ENCODE assay signal across 17 cellular contexts in genomic region chr1:32047701-32048100, GRCh38. TPM values are rescaled to one million over a fixed set of nuclear protein-coding genes. Genes with fewer than 3 reads are reported as not detected.
DNase-seq lines count a peak whose midpoint lies in the region; ATAC-seq and TF ChIP-seq lines count a peak whose summit lies in the region.
"Had no signal": no experiment of that assay in that cellular context is flagged by ENCODE, and none has a peak within 500 bp of the region (broad histone marks: within the 10 kb centered on the region; RNA-seq: fewer than 3 reads in every experiment).

No MANE protein-coding gene starts in this region.

- intact Hi-C loops in Caco-2 (cut with micrococcal nuclease; ENCODE audit: unreplicated experiment): no loop called here

- no peaks in the 10 kb centered on the region for H3K9me3 ChIP-seq in MG63
- no peaks in the 10 kb centered on the region for H3K9me3 ChIP-seq in Caco-2
- H3K9me3 ChIP-seq: A549 had no signal

- no peak for ATAC-seq in activated naive CD4-positive, alpha-beta T cell treated with anti-CD3 and anti-CD28 coated beads, Interleukin-2, amount 50 U/mL, for 72 hours
- no peak for ATAC-seq in stimulated activated naive B cell treated with anti-CD40 and anti-IgM and Interleukin-4, amounts not matched to agents 10 μg/mL and 1 μg/mL and 100 μg/mL, for 72 hours (replicated peaks)
- ATAC-seq in GM21528 (IDR thresholded peaks at IDR 0.05; ENCODE audit: low FRiP score, unreplicated experiment): no peak
- ATAC-seq: A549, Panc1, Right ventricle myocardium inferior had no signal

- H3K4me3 ChIP-seq in MG63 (no peak overlapping the region), Caco-2 (ENCODE audit: low read depth, low read length) (no peak overlapping the region)
- H3K4me3 ChIP-seq: A549 had no signal

- H3K9me3 Mint-ChIP-seq in activated naive CD4-positive, alpha-beta T cell treated with anti-CD3 and anti-CD28 coated beads, Interleukin-2, amount 50 U/mL, for 72 hours: no peaks in the 10 kb centered on the region
- H3K9me3 Mint-ChIP-seq in stimulated activated naive B cell treated with anti-CD40 and anti-IgM and Interleukin-4, amounts not matched to agents 10 μg/mL and 1 μg/mL and 100 μg/mL, for 72 hours: no peaks in the 10 kb centered on the region
- no peaks in the 10 kb centered on the region for H3K9me3 Mint-ChIP-seq in Caco-2 (ENCODE audit: unreplicated experiment)

- no peaks in the 10 kb centered on the region for H3K27me3 Mint-ChIP-seq in stimulated activated naive B cell treated with anti-CD40 and anti-IgM and Interleukin-4, amounts not matched to agents 10 μg/mL and 1 μg/mL and 100 μg/mL, for 72 hours
- H3K27me3 Mint-ChIP-seq in Caco-2 (ENCODE audit: insufficient read depth, unreplicated experiment): no peaks in the 10 kb centered on the region

- no TSS peak for BruUV-seq in Caco-2 (replicated peaks; lab: Mats Ljungman, UMichigan)

- H3K4me1 ChIP-seq in Caco-2: no peaks in the 10 kb centered on the region
- H3K4me1 ChIP-seq: A549 had no signal

- peaks cover 0 to 8% of the 10 kb centered on the region in 2 donors for H3K4me1 Mint-ChIP-seq in stimulated activated naive B cell treated with anti-CD40 and anti-IgM and Interleukin-4, amounts not matched to agents 10 μg/mL and 1 μg/mL and 100 μg/mL, for 72 hours
- H3K4me1 Mint-ChIP-seq in Caco-2 (ENCODE audit: low read depth, unreplicated experiment): no peaks in the 10 kb centered on the region

- peaks cover 7 to 8% of the 10 kb centered on the region in 2 donors for H3K36me3 Mint-ChIP-seq in activated naive CD4-positive, alpha-beta T cell treated with anti-CD3 and anti-CD28 coated beads, Interleukin-2, amount 50 U/mL, for 72 hours
- peaks cover 37 to 39% of the 10 kb centered on the region in 2 donors for H3K36me3 Mint-ChIP-seq in stimulated activated naive B cell treated with anti-CD40 and anti-IgM and Interleukin-4, amounts not matched to agents 10 μg/mL and 1 μg/mL and 100 μg/mL, for 72 hours
- H3K36me3 Mint-ChIP-seq in Caco-2 (ENCODE audit: insufficient read depth, unreplicated experiment): peaks cover 48% of the 10 kb centered on the region

- DNase-seq in activated naive CD4-positive, alpha-beta T cell treated with anti-CD3 and anti-CD28 coated beads, Interleukin-2, amount 50 U/mL, for 72 hours (ENCODE audit: low spot score in 2 of 2): no peak
- DNase-seq in activated naive CD4-positive, alpha-beta T cell treated with anti-CD3 and anti-CD28 coated beads, Interleukin-2, amount 50 U/mL, for 16 hours: no peak
- peak; percentile 21 for DNase-seq in MG63
- DNase-seq in fibroblast of peridontal ligament (ENCODE audit: extremely low read depth): peak; percentile 63
- no peak for DNase-seq in stimulated activated naive B cell treated with anti-CD40 and anti-IgM and Interleukin-4, amounts not matched to agents 10 μg/mL and 1 μg/mL and 100 μg/mL, for 72 hours
- DNase-seq in DMS 273 (lab: John Stamatoyannopoulos, UW; ENCODE audit: unreplicated experiment): no peak
- no peak for DNase-seq in Caco-2
- DNase-seq: H7, MM.1S, NCI-H1105 treated with DMSO at 0.1 percent for 48 hours, NCI-H187, NCI-H2171, NCI-H510A treated with DMSO at 0.1 percent for 48 hours had no signal

- TF ChIP-seq CTCF in Caco-2 (IDR thresholded peaks at IDR 0.05; ENCODE audit: insufficient read depth in 1 of 2, low read depth in 1 of 2, low read length in 1 of 2, severe bottlenecking in 1 of 2, unreplicated experiment in 1 of 2): no peak

- H3K27me3 ChIP-seq in MG63 (no peaks in the 10 kb centered on the region), Caco-2 (replicated peaks; ENCODE audit: control insufficient read depth, insufficient read depth, low read length) (no peaks in the 10 kb centered on the region)

- H3K36me3 ChIP-seq in MG63 (peaks cover 57% of the 10 kb centered on the region), Caco-2 (ENCODE audit: control insufficient read depth, insufficient read depth, low read length) (no peaks in the 10 kb centered on the region)

- H3K4me3 Mint-ChIP-seq in stimulated activated naive B cell treated with anti-CD40 and anti-IgM and Interleukin-4, amounts not matched to agents 10 μg/mL and 1 μg/mL and 100 μg/mL, for 72 hours: no peak overlapping the region
- no peak overlapping the region for H3K4me3 Mint-ChIP-seq in Caco-2 (ENCODE audit: unreplicated experiment)

- CTCF ChIA-PET in Caco-2 (lab: Charles Lee): no interaction called here

- H3K27ac Mint-ChIP-seq in activated naive CD4-positive, alpha-beta T cell treated with anti-CD3 and anti-CD28 coated beads, Interleukin-2, amount 50 U/mL, for 72 hours: peak overlapping the region; percentile 63 to 82
- peak overlapping the region; percentile 78 for H3K27ac Mint-ChIP-seq in stimulated activated naive B cell treated with anti-CD40 and anti-IgM and Interleukin-4, amounts not matched to agents 10 μg/mL and 1 μg/mL and 100 μg/mL, for 72 hours
- no peak overlapping the region for H3K27ac Mint-ChIP-seq in Caco-2 (ENCODE audit: unreplicated experiment)

- POLR2A ChIA-PET in Caco-2 (lab: Charles Lee): no interaction called here

RNA-seq across cellular contexts. Expression of gene TMEM39B, which starts 25.0 kb away (rescaled TPM):
- 10 to 100 TPM; 20.3 to 35.0 TPM for total RNA-seq in activated naive CD4-positive, alpha-beta T cell treated with anti-CD3 and anti-CD28 coated beads, Interleukin-2, amount 50 U/mL, for 72 hours
- total RNA-seq in MG63 (2014; rRNA removed; shearing (Covaris generic); ENCODE audit: low replicate concordance): 7.3 and 13.0 TPM in 2 replicates
- 9.8 and 12.1 TPM in 2 replicates for total RNA-seq in Caco-2 (2022)

RNA-seq across cellular contexts. Expression of gene KHDRBS1, which starts 34.0 kb away (rescaled TPM):
- total RNA-seq in activated naive CD4-positive, alpha-beta T cell treated with anti-CD3 and anti-CD28 coated beads, Interleukin-2, amount 50 U/mL, for 72 hours: 100 to 1,000 TPM; 159 to 210 TPM
- 123 and 150 TPM in 2 replicates for total RNA-seq in MG63 (2014; rRNA removed; shearing (Covaris generic); ENCODE audit: low replicate concordance)
- 131 and 137 TPM in 2 replicates for total RNA-seq in Caco-2 (2022)

Comparison
In these comparisons a context has a peak if more than half of its experiments do, and no peak if none do; other contexts are left out.
1. DNase-seq: peak in MG63 (single experiment) and fibroblast of peridontal ligament (single experiment); none in activated naive CD4-positive, alpha-beta T cell treated with anti-CD3 and anti-CD28 coated beads, Interleukin-2, amount 50 U/mL, for 72 hours (0 of 2), activated naive CD4-positive, alpha-beta T cell treated with anti-CD3 and anti-CD28 coated beads, Interleukin-2, amount 50 U/mL, for 16 hours (single experiment), stimulated activated naive B cell treated with anti-CD40 and anti-IgM and Interleukin-4, amounts not matched to agents 10 μg/mL and 1 μg/mL and 100 μg/mL, for 72 hours (single experiment), DMS 273 (single experiment) and Caco-2 (0 of 2).